In the genomic region with DNA sequence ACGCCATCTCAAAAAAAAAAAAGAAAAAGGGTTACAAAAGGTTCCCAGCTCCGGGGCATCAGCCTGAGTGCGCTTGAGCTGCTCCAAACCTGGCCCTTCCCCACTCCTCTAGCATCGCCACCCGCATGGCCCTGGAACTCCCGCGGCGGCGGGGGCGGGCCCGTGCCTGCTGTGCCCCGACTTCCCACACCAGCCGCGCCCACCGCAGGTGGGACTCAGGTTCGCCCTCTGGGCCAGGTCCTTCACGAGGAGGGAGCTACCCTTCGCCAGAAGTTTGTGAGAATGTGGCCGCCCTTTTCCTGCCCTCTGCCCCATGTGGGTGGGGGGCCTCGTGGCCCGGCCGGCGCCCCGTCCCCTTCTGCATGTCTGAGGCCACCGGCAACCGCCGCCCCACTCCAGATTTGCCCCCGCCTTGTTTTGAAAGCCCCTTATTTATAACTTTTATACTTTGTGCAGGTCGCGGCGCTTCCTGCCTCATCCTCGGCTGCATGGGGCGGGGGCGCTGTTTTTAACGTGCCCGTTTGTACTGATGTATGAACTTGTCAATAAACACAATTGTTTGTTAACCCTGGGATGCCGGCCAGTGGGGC, we compare ENCODE assay signal across 7 cellular contexts. TPM values are rescaled to one million over a fixed set of nuclear protein-coding genes. Genes with fewer than 3 reads are reported as not detected.
A peak's percentile ranks its signal among the peaks of the same experiment; 100 is the strongest.
DNase-seq lines count a peak whose midpoint lies in the region; ATAC-seq, FAIRE-seq and TF ChIP-seq lines count a peak whose summit lies in the region.

No MANE protein-coding gene starts in this region.

- H3K4me3 ChIP-seq in astrocyte of the cerebellum (ENCODE audit: low read depth, low read length) (peak overlapping the region; percentile 87), keratinocyte (ENCODE audit: control insufficient read depth in 2 of 3, extremely low read depth in 1 of 3, insufficient read depth in 2 of 3, low read depth in 1 of 3, low read length in 3 of 3) (peak overlapping the region; percentile 44 to 57 (median 47))

- H3K9me3 Mint-ChIP-seq in stimulated activated memory B cell treated with anti-CD40 and anti-IgM and Interleukin-4, amounts not matched to agents 10 μg/mL and 1 μg/mL and 100 μg/mL, for 72 hours = no peaks in the 10 kb centered on the region

- no peak overlapping the region for H2AFZ ChIP-seq in keratinocyte (ENCODE audit: control insufficient read depth, low read length)

- H3K36me3 ChIP-seq in keratinocyte (ENCODE audit: control insufficient read depth in 2 of 2, extremely low read depth in 1 of 2, insufficient read depth in 2 of 2, low read length in 2 of 2) = peaks cover 23 to 45% of the 10 kb centered on the region in 2 experiments

- H3K9me1 ChIP-seq in keratinocyte (ENCODE audit: control insufficient read depth, extremely low read depth, insufficient read depth, low read length) = no peaks in the 10 kb centered on the region

- peaks cover 6% of the 10 kb centered on the region for H3K79me2 ChIP-seq in keratinocyte (ENCODE audit: control insufficient read depth, insufficient read depth, low read length)

- H3K9me3 ChIP-seq in keratinocyte (ENCODE audit: control insufficient read depth, low read depth, low read length) = no peaks in the 10 kb centered on the region

- in situ Hi-C loops in astrocyte of the cerebellum (cut with HindIII; ENCODE audit: low sequenced_read_pairs) = no loop called here

- H3K4me1 Mint-ChIP-seq in stimulated activated memory B cell treated with anti-CD40 and anti-IgM and Interleukin-4, amounts not matched to agents 10 μg/mL and 1 μg/mL and 100 μg/mL, for 72 hours = peaks cover 30% of the 10 kb centered on the region

- no peaks in the 10 kb centered on the region for H3K27me3 ChIP-seq in keratinocyte (ENCODE audit: control insufficient read depth, extremely low read depth, insufficient read depth, low read length)

- H3K4me3 Mint-ChIP-seq in stimulated activated memory B cell treated with anti-CD40 and anti-IgM and Interleukin-4, amounts not matched to agents 10 μg/mL and 1 μg/mL and 100 μg/mL, for 72 hours = peak overlapping the region; percentile 90

- peaks cover 4% of the 10 kb centered on the region for H4K20me1 ChIP-seq in keratinocyte (ENCODE audit: control insufficient read depth, extremely low read depth, insufficient read depth, low read length)

- TF ChIP-seq CTCF in astrocyte of the cerebellum (IDR thresholded peaks at IDR 0.05; ENCODE audit: low read depth, low read length, missing control alignments) (peak; percentile 7), keratinocyte (optimal IDR thresholded peaks at IDR 0.05 in 1 of 3, IDR thresholded peaks at IDR 0.05 in 1 of 3, conservative IDR thresholded peaks at IDR 0.05 in 1 of 3; ENCODE audit: extremely low read depth in 1 of 3, insufficient read depth in 2 of 3, low read length in 3 of 3) (peak in 1 of 3 experiments; percentile 8)

- H3K4me1 ChIP-seq in keratinocyte (ENCODE audit: control insufficient read depth, extremely low read depth, insufficient read depth, low read length) = peaks cover 56% of the 10 kb centered on the region

- H3K4me2 ChIP-seq in keratinocyte (ENCODE audit: control insufficient read depth, extremely low read depth, insufficient read depth, low read depth, low read length) = peak overlapping the region; percentile 80

- ATAC-seq in GM19455 (IDR thresholded peaks at IDR 0.05; ENCODE audit: unreplicated experiment) = peak; percentile 3
- peak; percentile 18 for ATAC-seq in stimulated activated memory B cell treated with anti-CD40 and anti-IgM and Interleukin-4, amounts not matched to agents 10 μg/mL and 1 μg/mL and 100 μg/mL, for 72 hours
- no peak for ATAC-seq in GM18868 (IDR thresholded peaks at IDR 0.05; ENCODE audit: unreplicated experiment)

- no peak for FAIRE-seq in keratinocyte (lab: Jason Lieb, UNC)

- no peaks in the 10 kb centered on the region for H3K27me3 Mint-ChIP-seq in stimulated activated memory B cell treated with anti-CD40 and anti-IgM and Interleukin-4, amounts not matched to agents 10 μg/mL and 1 μg/mL and 100 μg/mL, for 72 hours

- H3K36me3 Mint-ChIP-seq in stimulated activated memory B cell treated with anti-CD40 and anti-IgM and Interleukin-4, amounts not matched to agents 10 μg/mL and 1 μg/mL and 100 μg/mL, for 72 hours = peaks cover 15% of the 10 kb centered on the region

- H3K27ac ChIP-seq in keratinocyte (ENCODE audit: control insufficient read depth, insufficient read depth, low read length) = peak overlapping the region; percentile 83

- peak; percentile 15 for DNase-seq in NCI-H1105 (lab: John Stamatoyannopoulos, UW)
- no peak for DNase-seq in astrocyte of the cerebellum (ENCODE audit: low read depth)
- DNase-seq in keratinocyte (ENCODE audit: low read depth, low spot score) = no peak
- DNase-seq in H4 (ENCODE audit: low spot score) = no peak

- H3K27ac Mint-ChIP-seq in stimulated activated memory B cell treated with anti-CD40 and anti-IgM and Interleukin-4, amounts not matched to agents 10 μg/mL and 1 μg/mL and 100 μg/mL, for 72 hours = peak overlapping the region; percentile 84

- dilution Hi-C loops in keratinocyte (cut with MboI; ENCODE audit: extremely low pct_ligation_motif_present, low sequenced_read_pairs) = no loop called here

- H3K9ac ChIP-seq in keratinocyte (ENCODE audit: control insufficient read depth, extremely low read depth, insufficient read depth, low read length) = peak overlapping the region; percentile 70

RNA-seq across cellular contexts. Expression of a gene that starts 0.5 kb away (rescaled TPM):
- polyA plus RNA-seq in keratinocyte = 7.8 to 8.2 TPM (median 7.8 TPM) in 3 replicates
- 7.2 TPM for polyA plus RNA-seq in keratinocyte (2011; ENCODE audit: low read depth)
- polyA plus RNA-seq in keratinocyte (2011; cell fraction: cytosol; rRNA removed) = 3.0 and 5.2 TPM in 2 replicates
- 2.9 and 5.3 TPM in 2 replicates for polyA plus RNA-seq in keratinocyte (2011; cell fraction: nucleus; rRNA removed)
- polyA plus RNA-seq in keratinocyte (2012; ENCODE audit: low replicate concordance) = 9.4 and 11.9 TPM in 2 replicates
- 2.1 to 5.8 TPM (median 3.3 TPM) in 3 replicates for polyA minus RNA-seq in keratinocyte
- polyA minus RNA-seq in keratinocyte (2011; cell fraction: cytosol; rRNA and poly(A)+ RNA removed) = 5.2 TPM
- 1.8 TPM in 1 of 2 replicates, not detected in the other for polyA minus RNA-seq in keratinocyte (2011; cell fraction: nucleus; rRNA and poly(A)+ RNA removed)
- 9.2 and 9.4 TPM in 2 replicates for total RNA-seq in H4 (2014; rRNA removed; shearing (Covaris generic))

RNA-seq across cellular contexts. Expression of a gene that starts 11.3 kb away (rescaled TPM):
- 3.9 to 9.8 TPM (median 8.6 TPM) in 3 replicates for polyA plus RNA-seq in keratinocyte
- polyA plus RNA-seq in keratinocyte (2011; ENCODE audit: low read depth) = 16.9 TPM
- polyA plus RNA-seq in keratinocyte (2011; cell fraction: cytosol; rRNA removed) = 1.2 and 1.3 TPM in 2 replicates
- polyA plus RNA-seq in keratinocyte (2011; cell fraction: nucleus; rRNA removed) = 14.1 TPM in 2 replicates
- 1.9 and 50.8 TPM in 2 replicates for polyA plus RNA-seq in keratinocyte (2012; ENCODE audit: low replicate concordance)
- 0.92 to 6.6 TPM (median 6.6 TPM) in 3 replicates for polyA minus RNA-seq in keratinocyte
- 2.1 TPM for polyA minus RNA-seq in keratinocyte (2011; cell fraction: cytosol; rRNA and poly(A)+ RNA removed)
- polyA minus RNA-seq in keratinocyte (2011; cell fraction: nucleus; rRNA and poly(A)+ RNA removed) = 7.7 and 8.4 TPM in 2 replicates
- total RNA-seq in H4 (2014; rRNA removed; shearing (Covaris generic)) = 0.62 TPM in 1 of 2 replicates, not detected in the other

RNA-seq across cellular contexts. Expression of a gene that starts 53.1 kb away (rescaled TPM):
- polyA plus RNA-seq in keratinocyte = 11.3 to 22.2 TPM (median 18.3 TPM) in 3 replicates
- polyA plus RNA-seq in keratinocyte (2011; ENCODE audit: low read depth) = 9.8 TPM
- 7.7 and 34.7 TPM in 2 replicates for polyA plus RNA-seq in keratinocyte (2011; cell fraction: cytosol; rRNA removed)
- polyA plus RNA-seq in keratinocyte (2011; cell fraction: nucleus; rRNA removed) = 72.2 and 89.6 TPM in 2 replicates
- polyA plus RNA-seq in keratinocyte (2012; ENCODE audit: low replicate concordance) = 20.7 and 24.2 TPM in 2 replicates
- 61.9 to 98.7 TPM (median 65.0 TPM) in 3 replicates for polyA minus RNA-seq in keratinocyte
- 18.2 TPM for polyA minus RNA-seq in keratinocyte (2011; cell fraction: cytosol; rRNA and poly(A)+ RNA removed)
- 61.8 and 96.3 TPM in 2 replicates for polyA minus RNA-seq in keratinocyte (2011; cell fraction: nucleus; rRNA and poly(A)+ RNA removed)
- 4.1 and 4.4 TPM in 2 replicates for total RNA-seq in H4 (2014; rRNA removed; shearing (Covaris generic))
